9 cellular contexts compared by ENCODE assay signal in the genomic region with DNA sequence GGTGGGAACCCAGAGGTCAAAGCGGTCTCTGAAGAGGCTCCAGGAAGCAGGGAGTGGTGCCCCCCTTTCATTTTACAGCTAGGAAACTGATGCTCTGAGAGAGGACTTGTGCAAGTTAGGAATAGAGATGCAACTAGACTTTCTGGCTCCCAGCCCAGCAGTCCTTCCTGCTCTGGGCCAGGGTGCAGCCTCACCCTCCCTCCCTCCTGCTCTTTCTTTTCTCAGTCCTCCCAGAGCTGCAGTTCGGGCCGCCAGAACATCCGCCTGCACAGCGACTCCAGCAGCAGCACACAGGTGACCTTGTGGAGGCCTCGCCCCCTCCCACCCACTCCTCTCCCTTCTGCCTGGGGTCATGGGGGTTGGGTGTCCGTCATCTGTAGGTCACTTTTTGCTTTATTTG. TPM values are rescaled to one million over a fixed set of nuclear protein-coding genes. Genes with fewer than 3 reads are reported as not detected.
DNase-seq lines count a peak whose midpoint lies in the region; ATAC-seq, FAIRE-seq and TF ChIP-seq lines count a peak whose summit lies in the region.
"Had no signal": no experiment of that assay in that cellular context is flagged by ENCODE, and none has a peak within 500 bp of the region (broad histone marks: within the 10 kb centered on the region; RNA-seq: fewer than 3 reads in every experiment).

No MANE protein-coding gene starts in this region.

- H3K9me3 ChIP-seq in body of pancreas: no peaks in the 10 kb centered on the region
- H3K9me3 ChIP-seq in HepG2 (ENCODE audit: low read length): no peaks in the 10 kb centered on the region
- H3K9me3 ChIP-seq in HAP-1: no peaks in the 10 kb centered on the region

- peak; percentile 11 for DNase-seq in NCI-H2107 treated with DMSO at 0.1 percent for 48 hours (lab: John Stamatoyannopoulos, UW; ENCODE audit: unreplicated experiment)
- DNase-seq in NCI-H2107 (lab: John Stamatoyannopoulos, UW): no peak
- peak; percentile 79 to 87 (median 84) for DNase-seq in body of pancreas
- peak; percentile 61 for DNase-seq in HepG2 (ENCODE audit: low spot score)
- DNase-seq in GDM1 (lab: John Stamatoyannopoulos, UW): no peak
- DNase-seq in HAP-1 (ENCODE audit: low spot score in 2 of 2): no peak
- no peak for DNase-seq in NAMALWA (ENCODE audit: low spot score)

- CTCF ChIA-PET in HepG2 (lab: Yijun Ruan, JAX; ENCODE audit: low intra/inter-chr PET ratio, low total read pairs): no interaction called here

- TF ChIP-seq POLR2A in body of pancreas (IDR thresholded peaks at IDR 0.05) (no peak), HepG2 (IDR thresholded peaks at IDR 0.05; ENCODE audit: insufficient read depth in 1 of 2, low read depth in 2 of 2, low read length in 2 of 2) (no peak)

- H3K27ac ChIP-seq in body of pancreas (peak overlapping the region; percentile 86 to 93 (median 88)), HepG2 (ENCODE audit: extremely low read length, insufficient read depth, low read length) (peak overlapping the region; percentile 69), urinary bladder (ENCODE audit: low read depth) (peak overlapping the region; percentile 15)

- BruUV-seq in HepG2 (replicated peaks; lab: Mats Ljungman, UMichigan): no TSS peak

- TF ChIP-seq RAD21 in HepG2 (CRISPR knock-in tag; IDR thresholded peaks at IDR 0.05): no peak

- H3K9ac ChIP-seq in HepG2 (ENCODE audit: insufficient read depth, low read depth, low read length): peak overlapping the region; percentile 51

- intact Hi-C loops in body of pancreas (cut with DNase I): no loop called here
- intact Hi-C loops in HepG2 (cut with micrococcal nuclease; ENCODE audit: unreplicated experiment): no loop called here

- FAIRE-seq in HepG2 (lab: Jason Lieb, UNC): no peak

- peak; percentile 51 for ATAC-seq in body of pancreas
- peak; percentile 75 for ATAC-seq in HepG2

- H3K36me3 ChIP-seq in body of pancreas (replicated peaks in 1 of 2; ENCODE audit: insufficient read depth in 1 of 2, low read depth in 2 of 2) (no peaks in the 10 kb centered on the region), HepG2 (replicated peaks in 1 of 2; ENCODE audit: control insufficient read depth in 1 of 2, insufficient read depth in 2 of 2, low read length in 2 of 2) (no peaks in the 10 kb centered on the region), urinary bladder (ENCODE audit: insufficient read depth) (no peaks in the 10 kb centered on the region), HAP-1 (replicated peaks) (no peaks in the 10 kb centered on the region)

- H3K4me1 ChIP-seq in body of pancreas (peaks cover 21% of the 10 kb centered on the region), HepG2 (ENCODE audit: insufficient read depth, low read length) (peaks cover 26% of the 10 kb centered on the region), urinary bladder (ENCODE audit: insufficient read depth) (no peaks in the 10 kb centered on the region), HAP-1 (no peaks in the 10 kb centered on the region)

- 7 to 27% methylated on average over 7 of the region's 7 CpGs for WGBS in body of pancreas, 2 donors
- 0% methylated on average over 7 of the region's 7 CpGs for WGBS in HepG2 (ENCODE audit: low lambda C conversion rate)
- 25% methylated on average over 7 of the region's 7 CpGs for WGBS in urinary bladder

- H3K27me3 ChIP-seq in body of pancreas (no peaks in the 10 kb centered on the region), HepG2 (ENCODE audit: control insufficient read depth in 1 of 2, insufficient read depth in 2 of 2, low read length in 2 of 2) (0 out of 5 replicates have a peak, but pooled peaks cover 0 to 8% of the 10 kb centered on the region in 2 experiments), HAP-1 (ENCODE audit: low read depth) (no peaks in the 10 kb centered on the region)

- no peak overlapping the region for H2AFZ ChIP-seq in HepG2 (ENCODE audit: low read length)

- TF ChIP-seq EP300 in HepG2 (IDR thresholded peaks at IDR 0.05; ENCODE audit: low read depth in 2 of 2, low read length in 2 of 2) (no peak), HepG2 (CRISPR knock-in tag; IDR thresholded peaks at IDR 0.05; ENCODE audit: borderline replicate concordance) (no peak)

- POLR2A ChIA-PET in HepG2 (lab: Yijun Ruan, JAX): interaction anchor here (1.0 kb wide), 1 partner anchor 129 kb away, joined by 3 read pairs; no protein-coding TSS in a partner anchor

- H3K4me3 ChIP-seq in body of pancreas: no peak overlapping the region
- peak overlapping the region; percentile 11 to 60 (median 13); a peak in 3 of 6 replicates for H3K4me3 ChIP-seq in HepG2 (replicated peaks in 1 of 3; ENCODE audit: insufficient read depth in 1 of 3, low read depth in 2 of 3, low read length in 3 of 3)
- no peak overlapping the region for H3K4me3 ChIP-seq in urinary bladder (ENCODE audit: low read depth, low read length)
- H3K4me3 ChIP-seq in HAP-1: no peak overlapping the region

- H3K79me2 ChIP-seq in HepG2 (ENCODE audit: insufficient read depth, low read length): no peaks in the 10 kb centered on the region

- in situ Hi-C loops in HepG2 (cut with HindIII; ENCODE audit: extremely low pct_ligation_motif_present, low pct_unique_long_range_greater_than_20kb) (no loop called here), HAP-1 (cut with MboI; ENCODE audit: low sequenced_read_pairs) (no loop called here)

- TF ChIP-seq CTCF in body of pancreas (IDR thresholded peaks at IDR 0.05) (no peak), HepG2 (CRISPR knock-in tag; IDR thresholded peaks at IDR 0.05) (no peak)

- H4K20me1 ChIP-seq in HepG2 (ENCODE audit: insufficient read depth, low read length): no peaks in the 10 kb centered on the region

- H3K4me2 ChIP-seq in HepG2 (ENCODE audit: low read depth, low read length): peak overlapping the region; percentile 88

TF ChIP-seq in HepG2, 621 proteins besides CTCF, POLR2A, EP300 and RAD21 (continues in another document):
- TF ChIP-seq, protein P1, sequence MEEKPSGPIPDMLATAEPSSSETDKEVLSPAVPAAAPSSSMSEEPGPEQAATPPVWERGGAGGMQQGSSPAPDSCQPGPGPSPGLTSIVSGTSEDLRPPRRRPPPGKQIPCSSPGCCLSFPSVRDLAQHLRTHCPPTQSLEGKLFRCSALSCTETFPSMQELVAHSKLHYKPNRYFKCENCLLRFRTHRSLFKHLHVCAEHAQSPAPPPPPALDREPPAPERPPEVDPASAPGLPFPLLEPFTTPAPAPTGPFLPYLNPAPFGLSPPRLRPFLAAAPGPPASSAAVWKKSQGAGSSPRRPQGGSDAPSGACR (CRISPR knock-in tag; IDR thresholded peaks at IDR 0.05): 0 out of 2 replicates have a peak, but pooled peaks have one; percentile 7
- peak; percentile 54; the same call in 1 of the 2 replicates for TF ChIP-seq SP5 (CRISPR knock-in tag; IDR thresholded peaks at IDR 0.05; ENCODE audit: borderline replicate concordance, low read depth)
- TF ChIP-seq SRF (IDR thresholded peaks at IDR 0.05; ENCODE audit: low read depth, low read length): no peak

RNA-seq across cellular contexts. Expression of gene LHFPL7, which starts 51.5 kb away (rescaled TPM):
- total RNA-seq in body of pancreas: not detected
- total RNA-seq in HepG2 (2016; rRNA removed; fragmentation: Illumina TruSeq; extraction: Trizol): not detected in 2 replicates
- not detected in 2 replicates for total RNA-seq in HepG2 (2016; cell fraction: cytosol; rRNA removed; fragmentation: Illumina TruSeq; extraction: Trizol; ENCODE audit: low read depth)
- not detected in 2 replicates for total RNA-seq in HepG2 (2016; cell fraction: insoluble cytoplasmic fraction; rRNA removed; fragmentation: Illumina TruSeq; extraction: Trizol)
- total RNA-seq in HepG2 (2016; cell fraction: membrane; rRNA removed; fragmentation: Illumina TruSeq; extraction: Trizol): not detected in 2 replicates
- total RNA-seq in HepG2 (2016; cell fraction: nucleus; rRNA removed; fragmentation: Illumina TruSeq; extraction: Trizol): not detected in 2 replicates
- polyA plus RNA-seq in HepG2 (2011; rRNA removed): not detected in 2 replicates
- not detected in 2 replicates for polyA plus RNA-seq in HepG2 (2011; cell fraction: cytosol; rRNA removed)
- polyA plus RNA-seq in HepG2 (2011; cell fraction: nucleus; rRNA removed): not detected in 2 replicates
- not detected in 2 replicates for polyA plus RNA-seq in HepG2 (2012)
- not detected in 2 replicates for polyA plus RNA-seq in HepG2 (2016; cell fraction: cytosol; fragmentation: Illumina TruSeq; extraction: Trizol; ENCODE audit: low read depth)
- polyA plus RNA-seq in HepG2 (2016; cell fraction: insoluble cytoplasmic fraction; fragmentation: Illumina TruSeq; extraction: Trizol; ENCODE audit: low read depth): not detected in 2 replicates
- not detected in 2 replicates for polyA plus RNA-seq in HepG2 (2016; cell fraction: membrane; fragmentation: Illumina TruSeq; extraction: Trizol; ENCODE audit: low read depth)
- polyA plus RNA-seq in HepG2 (2016; cell fraction: nucleus; fragmentation: Illumina TruSeq; extraction: Trizol; ENCODE audit: insufficient read depth, low read depth): not detected in 2 replicates
- polyA minus RNA-seq in HepG2 (2011; rRNA and poly(A)+ RNA removed; ENCODE audit: low replicate concordance): not detected in 2 replicates
- not detected in 2 replicates for polyA minus RNA-seq in HepG2 (2011; cell fraction: cytosol; rRNA and poly(A)+ RNA removed)
- not detected in 2 replicates for polyA minus RNA-seq in HepG2 (2011; cell fraction: nucleus; rRNA and poly(A)+ RNA removed)
- not detected for total RNA-seq in urinary bladder
- polyA plus RNA-seq in urinary bladder: not detected
- polyA plus RNA-seq: BJ had no signal

RNA-seq across cellular contexts. Expression of gene KIAA1671, which starts 57.5 kb away (rescaled TPM):
- total RNA-seq in body of pancreas (10 to 100 TPM; 24.9 to 79.8 TPM), HepG2 (2016; rRNA removed; fragmentation: Illumina TruSeq; extraction: Trizol) (12.0 and 13.5 TPM in 2 replicates), urinary bladder (19.0 TPM)
- total RNA-seq in HepG2 (2016; cell fraction: cytosol; rRNA removed; fragmentation: Illumina TruSeq; extraction: Trizol; ENCODE audit: low read depth): 1.2 and 1.5 TPM in 2 replicates
- 10.6 and 12.4 TPM in 2 replicates for total RNA-seq in HepG2 (2016; cell fraction: insoluble cytoplasmic fraction; rRNA removed; fragmentation: Illumina TruSeq; extraction: Trizol)
- 5.9 TPM in 2 replicates for total RNA-seq in HepG2 (2016; cell fraction: membrane; rRNA removed; fragmentation: Illumina TruSeq; extraction: Trizol)
- 18.9 and 21.9 TPM in 2 replicates for total RNA-seq in HepG2 (2016; cell fraction: nucleus; rRNA removed; fragmentation: Illumina TruSeq; extraction: Trizol)
- polyA plus RNA-seq in HepG2 (2011; rRNA removed) (13.6 and 13.7 TPM in 2 replicates), urinary bladder (13.0 TPM)
- 6.1 and 8.9 TPM in 2 replicates for polyA plus RNA-seq in HepG2 (2011; cell fraction: cytosol; rRNA removed)
- 14.1 and 14.4 TPM in 2 replicates for polyA plus RNA-seq in HepG2 (2011; cell fraction: nucleus; rRNA removed)
- 8.2 and 9.7 TPM in 2 replicates for polyA plus RNA-seq in HepG2 (2012)
- polyA plus RNA-seq in HepG2 (2016; cell fraction: cytosol; fragmentation: Illumina TruSeq; extraction: Trizol; ENCODE audit: low read depth): 0.76 and 0.78 TPM in 2 replicates
- polyA plus RNA-seq in HepG2 (2016; cell fraction: insoluble cytoplasmic fraction; fragmentation: Illumina TruSeq; extraction: Trizol; ENCODE audit: low read depth): 10.8 and 14.0 TPM in 2 replicates
- 2.0 and 2.7 TPM in 2 replicates for polyA plus RNA-seq in HepG2 (2016; cell fraction: membrane; fragmentation: Illumina TruSeq; extraction: Trizol; ENCODE audit: low read depth)
- polyA plus RNA-seq in HepG2 (2016; cell fraction: nucleus; fragmentation: Illumina TruSeq; extraction: Trizol; ENCODE audit: insufficient read depth, low read depth): 16.4 and 16.6 TPM in 2 replicates
- polyA minus RNA-seq in HepG2 (2011; rRNA and poly(A)+ RNA removed; ENCODE audit: low replicate concordance): 20.3 and 22.7 TPM in 2 replicates
- polyA minus RNA-seq in HepG2 (2011; cell fraction: cytosol; rRNA and poly(A)+ RNA removed): 12.7 and 14.7 TPM in 2 replicates
- polyA minus RNA-seq in HepG2 (2011; cell fraction: nucleus; rRNA and poly(A)+ RNA removed): 27.4 and 35.6 TPM in 2 replicates

Comparison
In these comparisons a context has a peak if more than half of its experiments do, and no peak if none do; other contexts are left out.
1. DNase-seq: peak in NCI-H2107 treated with DMSO at 0.1 percent for 48 hours (single experiment), body of pancreas (4 of 4) and HepG2 (single experiment); none in NCI-H2107 (single experiment), GDM1 (single experiment), HAP-1 (0 of 2) and NAMALWA (single experiment).
2. H3K27ac ChIP-seq: peak in every context shown above with its lines; median percentile 88 in body of pancreas; 69 in HepG2; 15 in urinary bladder.
3. H3K4me3 ChIP-seq: peak in HepG2 (3 of 3); none in body of pancreas (0 of 2), urinary bladder (single experiment) and HAP-1 (single experiment).